Comparison of ENCODE assay signal across 22 cellular contexts in the genomic region with DNA sequence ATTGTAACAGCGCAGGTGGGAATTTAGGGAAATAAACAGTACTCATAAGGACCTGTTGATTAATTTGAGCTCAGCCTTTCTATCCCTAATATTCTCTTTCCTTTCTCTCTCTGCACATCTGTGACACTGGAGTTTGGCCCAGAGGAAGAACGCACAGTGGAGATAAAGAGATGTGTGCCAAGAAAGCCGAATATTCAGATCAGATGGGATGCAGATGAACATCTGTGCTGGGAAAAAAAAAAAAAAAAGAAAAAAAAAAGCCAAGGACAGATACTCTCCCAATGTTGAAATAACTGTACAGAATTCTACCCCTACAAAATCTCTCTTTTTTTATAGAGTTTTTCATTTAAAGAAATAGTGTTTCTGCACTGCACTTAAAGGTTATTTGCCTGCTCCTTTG.
DNase-seq lines count a peak whose midpoint lies in the region; TF ChIP-seq lines count a peak whose summit lies in the region.
"Had no signal": no experiment of that assay in that cellular context is flagged by ENCODE, and none has a peak within 500 bp of the region (broad histone marks: within the 10 kb centered on the region; RNA-seq: fewer than 3 reads in every experiment).

No MANE protein-coding gene starts in this region.

- no peaks in the 10 kb centered on the region for H3K27me3 ChIP-seq in layer of hippocampus (ENCODE audit: control insufficient read depth, insufficient read depth, low read length)
- H3K27me3 ChIP-seq: MG63, testis, uterus had no signal

- TF ChIP-seq CTCF in VCaP (conservative IDR thresholded peaks at IDR 0.05): no peak

- H3K27ac ChIP-seq in VCaP: peak overlapping the region; percentile 16; the same call in 1 of the 2 replicates
- H3K27ac ChIP-seq in layer of hippocampus (ENCODE audit: low read depth, low read length): peak overlapping the region; percentile 71
- peak overlapping the region; percentile 75 for H3K27ac ChIP-seq in substantia nigra (ENCODE audit: low read depth, low read length, poor library complexity, severe bottlenecking)
- H3K27ac ChIP-seq: coronary artery, SK-N-MC, testis, uterus had no signal

- DNase-seq in NCI-H1694 (lab: John Stamatoyannopoulos, UW) (peak; percentile 57), substantia nigra (lab: John Stamatoyannopoulos, UW) (peak in 9 of 49 donors; percentile 2 to 36 (median 16)), OCI-M2 (lab: John Stamatoyannopoulos, UW; ENCODE audit: unreplicated experiment) (no peak)
- no peak for DNase-seq in effector CD4-positive, alpha-beta T cell
- DNase-seq in activated effector memory CD4-positive, alpha-beta T cell treated with anti-CD3 and anti-CD28 coated beads, Interleukin-2, amount 50 U/mL, for 16 hours: no peak
- DNase-seq: activated CD4-positive, alpha-beta T cell treated with anti-CD3 and anti-CD28 coated beads, Interleukin-2, amount 50 U/mL, for 48 hours; activated effector memory CD4-positive, alpha-beta T cell treated with Interleukin-2 at 50 U/mL for 16 hours; activated naive CD8-positive, alpha-beta T cell treated with anti-CD3 and anti-CD28 coated beads, Interleukin-2, amount 50 U/mL, for 24 hours; CD4-positive, CD25-positive, alpha-beta regulatory T cell; glutamatergic neuron; H9; left colon; MG63; natural killer cell; NCI-H187 treated with DMSO at 0.1 percent for 48 hours; NCI-H510A; testis; uterus had no signal

Comparison
In these comparisons a context has a peak if more than half of its experiments do, and no peak if none do; other contexts are left out.
1. H3K27ac ChIP-seq: peak in every context shown above with its lines; median percentile 75 in substantia nigra; 71 in layer of hippocampus; 16 in VCaP.